In genomic region chr7:22920664-22921063, GRCh38 we compare ENCODE assay signal across 19 cellular contexts.
A peak's percentile ranks its signal among the peaks of the same experiment; 100 is the strongest.
DNase-seq lines count a peak whose midpoint lies in the region; ATAC-seq and TF ChIP-seq lines count a peak whose summit lies in the region.
"Had no signal": no experiment of that assay in that cellular context is flagged by ENCODE, and none has a peak within 500 bp of the region (broad histone marks: within the 10 kb centered on the region; RNA-seq: fewer than 3 reads in every experiment).

No MANE protein-coding gene starts in this region.

- peaks cover 8% of the 10 kb centered on the region for H3K4me1 Mint-ChIP-seq in nephron progenitor cell
- no peaks in the 10 kb centered on the region for H3K4me1 Mint-ChIP-seq in activated T-helper 1 cell treated with anti-CD3 and anti-CD28 coated beads, Interleukin-12 subunit alpha, Interleukin-12 subunit beta, Interleukin-2, Interleukin-4 antibody, amounts not matched to agents 30 ng/mL and 10 ng/mL and 1 ng/mL, durations not matched to agents 14 hours and 24 hours and 36 hours (ENCODE audit: low read depth)
- H3K4me1 Mint-ChIP-seq: CD8-positive, alpha-beta memory T cell; T-cell had no signal

- H3K27me3 Mint-ChIP-seq in nephron progenitor cell (ENCODE audit: low read depth, poor library complexity), result no peaks in the 10 kb centered on the region
- H3K27me3 Mint-ChIP-seq in activated T-helper 1 cell treated with anti-CD3 and anti-CD28 coated beads, Interleukin-12 subunit alpha, Interleukin-12 subunit beta, Interleukin-2, Interleukin-4 antibody, amounts not matched to agents 30 ng/mL and 10 ng/mL and 1 ng/mL, durations not matched to agents 14 hours and 24 hours and 36 hours (ENCODE audit: insufficient read depth), result no peaks in the 10 kb centered on the region
- H3K27me3 Mint-ChIP-seq: CD8-positive, alpha-beta memory T cell; T-cell had no signal

- TF ChIP-seq CTCF in choroid plexus epithelial cell (conservative IDR thresholded peaks at IDR 0.05; ENCODE audit: low read depth, low read length), result no peak
- TF ChIP-seq CTCF in nephron progenitor cell (IDR thresholded peaks at IDR 0.05), result no peak

- ATAC-seq in aorta (ENCODE audit: low FRiP score), result no peak
- ATAC-seq: T-cell had no signal

- H3K27ac ChIP-seq in aorta (ENCODE audit: low read depth in 1 of 2, low read length in 2 of 2), result no peak overlapping the region
- H3K27ac ChIP-seq: colonic mucosa, stomach, uterus had no signal

- no peak overlapping the region for H3K4me3 ChIP-seq in choroid plexus epithelial cell (ENCODE audit: low read depth, low read length)
- no peak overlapping the region for H3K4me3 ChIP-seq in aorta (ENCODE audit: low read length in 2 of 2)
- H3K4me3 ChIP-seq: colonic mucosa, stomach, uterus had no signal

- no peaks in the 10 kb centered on the region for H3K36me3 ChIP-seq in aorta (ENCODE audit: control insufficient read depth in 1 of 2, insufficient read depth in 2 of 2, low read length in 1 of 2)
- H3K36me3 ChIP-seq: colonic mucosa, stomach, uterus had no signal

- no peaks in the 10 kb centered on the region for H3K27me3 ChIP-seq in aorta (ENCODE audit: control insufficient read depth in 1 of 2, insufficient read depth in 2 of 2, low read length in 1 of 2)
- H3K27me3 ChIP-seq: colonic mucosa, stomach, uterus had no signal

- no peaks in the 10 kb centered on the region for H3K9me3 ChIP-seq in aorta (ENCODE audit: control insufficient read depth, low read length)
- H3K9me3 ChIP-seq: colonic mucosa, uterus had no signal

- H3K27ac Mint-ChIP-seq in nephron progenitor cell, result no peak overlapping the region
- H3K27ac Mint-ChIP-seq in activated T-helper 1 cell treated with anti-CD3 and anti-CD28 coated beads, Interleukin-12 subunit alpha, Interleukin-12 subunit beta, Interleukin-2, Interleukin-4 antibody, amounts not matched to agents 30 ng/mL and 10 ng/mL and 1 ng/mL, durations not matched to agents 14 hours and 24 hours and 36 hours, result no peak overlapping the region
- H3K27ac Mint-ChIP-seq: CD8-positive, alpha-beta memory T cell; T-cell had no signal

- 51 to 60% methylated on average over 2 of the region's 2 CpGs for WGBS in aorta, 2 donors

- intact Hi-C loops in activated T-helper 1 cell treated with anti-CD3 and anti-CD28 coated beads, Interleukin-12 subunit alpha, Interleukin-12 subunit beta, Interleukin-2, Interleukin-4 antibody, amounts not matched to agents 30 ng/mL and 10 ng/mL and 1 ng/mL, durations not matched to agents 14 hours and 24 hours and 36 hours (cut with micrococcal nuclease), result no loop called here
- intact Hi-C loops in aorta (cut with DNase I), result no loop called here

- H3K4me3 Mint-ChIP-seq in nephron progenitor cell, result no peak overlapping the region
- no peak overlapping the region for H3K4me3 Mint-ChIP-seq in activated T-helper 1 cell treated with anti-CD3 and anti-CD28 coated beads, Interleukin-12 subunit alpha, Interleukin-12 subunit beta, Interleukin-2, Interleukin-4 antibody, amounts not matched to agents 30 ng/mL and 10 ng/mL and 1 ng/mL, durations not matched to agents 14 hours and 24 hours and 36 hours
- H3K4me3 Mint-ChIP-seq: CD8-positive, alpha-beta memory T cell; T-cell had no signal

- H3K9me3 Mint-ChIP-seq in nephron progenitor cell, result peaks cover 42% of the 10 kb centered on the region
- H3K9me3 Mint-ChIP-seq in activated T-helper 1 cell treated with anti-CD3 and anti-CD28 coated beads, Interleukin-12 subunit alpha, Interleukin-12 subunit beta, Interleukin-2, Interleukin-4 antibody, amounts not matched to agents 30 ng/mL and 10 ng/mL and 1 ng/mL, durations not matched to agents 14 hours and 24 hours and 36 hours, result no peaks in the 10 kb centered on the region

- DNase-seq in NCI-H748 (lab: John Stamatoyannopoulos, UW; ENCODE audit: unreplicated experiment), result peak; percentile 58
- DNase-seq in NCI-H748 treated with DMSO at 0.1 percent for 48 hours (lab: John Stamatoyannopoulos, UW), result no peak
- DNase-seq in NCI-H226, result peak; percentile 19
- DNase-seq in choroid plexus epithelial cell (ENCODE audit: low read depth), result peak; percentile 19
- DNase-seq in nephron progenitor cell, result peak; percentile 8
- DNase-seq in activated T-helper 1 cell treated with anti-CD3 and anti-CD28 coated beads, Interleukin-12 subunit alpha, Interleukin-12 subunit beta, Interleukin-2, Interleukin-4 antibody, amounts not matched to agents 30 ng/mL and 10 ng/mL and 1 ng/mL, durations not matched to agents 14 hours and 24 hours and 36 hours (ENCODE audit: low spot score), result no peak
- no peak for DNase-seq in aorta
- no peak for DNase-seq in HuH-7.5 (ENCODE audit: low spot score)
- DNase-seq: activated CD8-positive, alpha-beta memory T cell treated with anti-CD3 and anti-CD28 coated beads for 24 hours; activated effector memory CD4-positive, alpha-beta T cell treated with Interleukin-2 at 50 U/mL for 16 hours; amygdala; CD8-positive, alpha-beta memory T cell; colonic mucosa; kidney glomerular epithelial cell; NCI-H1048; RPMI8226; stomach; T-cell; uterus had no signal

- peaks cover 17% of the 10 kb centered on the region for H3K36me3 Mint-ChIP-seq in nephron progenitor cell (ENCODE audit: low read depth)
- H3K36me3 Mint-ChIP-seq in activated T-helper 1 cell treated with anti-CD3 and anti-CD28 coated beads, Interleukin-12 subunit alpha, Interleukin-12 subunit beta, Interleukin-2, Interleukin-4 antibody, amounts not matched to agents 30 ng/mL and 10 ng/mL and 1 ng/mL, durations not matched to agents 14 hours and 24 hours and 36 hours (ENCODE audit: low read depth), result peaks cover 6% of the 10 kb centered on the region

- H3K4me1 ChIP-seq in aorta (ENCODE audit: control insufficient read depth in 1 of 2, insufficient read depth in 2 of 2, low read length in 2 of 2), result no peaks in the 10 kb centered on the region
- H3K4me1 ChIP-seq: colonic mucosa, stomach, uterus had no signal

Comparison
In these comparisons a context has a peak if more than half of its experiments do, and no peak if none do; other contexts are left out.
1. DNase-seq: peak in NCI-H748 (single experiment), NCI-H226 (single experiment), choroid plexus epithelial cell (single experiment) and nephron progenitor cell (single experiment); none in NCI-H748 treated with DMSO at 0.1 percent for 48 hours (single experiment), activated T-helper 1 cell treated with anti-CD3 and anti-CD28 coated beads, Interleukin-12 subunit alpha, Interleukin-12 subunit beta, Interleukin-2, Interleukin-4 antibody, amounts not matched to agents 30 ng/mL and 10 ng/mL and 1 ng/mL, durations not matched to agents 14 hours and 24 hours and 36 hours (single experiment), aorta (0 of 2) and HuH-7.5 (single experiment).